Comparison of ENCODE assay signal across 18 cellular contexts in genomic region chr11:16871368-16871767, GRCh38.
"Had no signal": no experiment of that assay in that cellular context is flagged by ENCODE, and none has a peak within 500 bp of the region (broad histone marks: within the 10 kb centered on the region; RNA-seq: fewer than 3 reads in every experiment).

No MANE protein-coding gene starts in this region.

- H3K9me3 Mint-ChIP-seq: activated naive CD8-positive, alpha-beta T cell treated with anti-CD3 and anti-CD28 coated beads for 36 hours; activated T-cell treated with anti-CD3 and anti-CD28 coated beads, Interleukin-2, amount 50 U/mL, for 24 hours; naive B cell; stimulated activated effector memory CD8-positive, alpha-beta T cell treated with anti-CD3 and anti-CD28 coated beads, Interleukin-12 subunit alpha, Interleukin-12 subunit beta, amount 100 ng/mL, for 72 hours; T-helper 2 cell treated with Interferon-gamma antibody and Interleukin-4, amounts not matched to agents 5 μg/mL and 100 μg/mL, for 36 hours had no signal

- ATAC-seq: foreskin keratinocyte; heart left ventricle; stimulated activated effector memory CD8-positive, alpha-beta T cell treated with anti-CD3 and anti-CD28 coated beads, Interleukin-12 subunit alpha, Interleukin-12 subunit beta, amount 100 ng/mL, for 72 hours had no signal

- H3K36me3 Mint-ChIP-seq: activated naive CD8-positive, alpha-beta T cell treated with anti-CD3 and anti-CD28 coated beads for 36 hours; naive B cell; stimulated activated effector memory CD8-positive, alpha-beta T cell treated with anti-CD3 and anti-CD28 coated beads, Interleukin-12 subunit alpha, Interleukin-12 subunit beta, amount 100 ng/mL, for 72 hours had no signal

- DNase-seq: activated CD4-positive, alpha-beta T cell treated with anti-CD3 and anti-CD28 coated beads, Interleukin-2, amount 50 U/mL, for 4 hours; activated CD4-positive, CD25-positive, alpha-beta regulatory T cell treated with anti-CD3 and anti-CD28 coated beads, Interleukin-2, amount 50 U/mL, for 72 hours; activated effector memory CD4-positive, alpha-beta T cell treated with anti-CD3 and anti-CD28 coated beads, Interleukin-2, amount 50 U/mL, for 16 hours; activated naive CD8-positive, alpha-beta T cell treated with anti-CD3 and anti-CD28 coated beads for 36 hours; activated T-cell treated with anti-CD3 and anti-CD28 coated beads, Interleukin-2, amount 50 U/mL, for 24 hours; foreskin keratinocyte; heart left ventricle; left ventricle myocardium inferior; midbrain; naive B cell; posterior cingulate gyrus; small intestine had no signal

- H3K4me3 ChIP-seq: esophagus muscularis mucosa, heart left ventricle, left ventricle myocardium inferior, tibial nerve had no signal

- H3K4me3 Mint-ChIP-seq: activated naive CD8-positive, alpha-beta T cell treated with anti-CD3 and anti-CD28 coated beads for 36 hours; activated T-cell treated with anti-CD3 and anti-CD28 coated beads, Interleukin-2, amount 50 U/mL, for 24 hours; naive B cell; stimulated activated effector memory CD8-positive, alpha-beta T cell treated with anti-CD3 and anti-CD28 coated beads, Interleukin-12 subunit alpha, Interleukin-12 subunit beta, amount 100 ng/mL, for 72 hours; T-helper 2 cell treated with Interferon-gamma antibody and Interleukin-4, amounts not matched to agents 5 μg/mL and 100 μg/mL, for 36 hours had no signal

- H3K27ac Mint-ChIP-seq: activated naive CD8-positive, alpha-beta T cell treated with anti-CD3 and anti-CD28 coated beads for 36 hours; activated T-cell treated with anti-CD3 and anti-CD28 coated beads, Interleukin-2, amount 50 U/mL, for 24 hours; naive B cell; stimulated activated effector memory CD8-positive, alpha-beta T cell treated with anti-CD3 and anti-CD28 coated beads, Interleukin-12 subunit alpha, Interleukin-12 subunit beta, amount 100 ng/mL, for 72 hours; T-helper 2 cell treated with Interferon-gamma antibody and Interleukin-4, amounts not matched to agents 5 μg/mL and 100 μg/mL, for 36 hours had no signal

- H3K27me3 Mint-ChIP-seq: activated T-cell treated with anti-CD3 and anti-CD28 coated beads, Interleukin-2, amount 50 U/mL, for 24 hours had no signal

- FAIRE-seq: bronchial epithelial cell, keratinocyte, small intestine had no signal

- H3K9me3 ChIP-seq: esophagus muscularis mucosa, heart left ventricle, left ventricle myocardium inferior, tibial nerve had no signal

- H3K4me1 Mint-ChIP-seq: naive B cell had no signal

- H3K27me3 ChIP-seq: esophagus muscularis mucosa, foreskin keratinocyte, heart left ventricle, tibial nerve had no signal

- H3K27ac ChIP-seq: esophagus muscularis mucosa, foreskin keratinocyte, heart left ventricle, left ventricle myocardium inferior had no signal
